ENCODE assay signal across 11 cellular contexts in the genomic region with DNA sequence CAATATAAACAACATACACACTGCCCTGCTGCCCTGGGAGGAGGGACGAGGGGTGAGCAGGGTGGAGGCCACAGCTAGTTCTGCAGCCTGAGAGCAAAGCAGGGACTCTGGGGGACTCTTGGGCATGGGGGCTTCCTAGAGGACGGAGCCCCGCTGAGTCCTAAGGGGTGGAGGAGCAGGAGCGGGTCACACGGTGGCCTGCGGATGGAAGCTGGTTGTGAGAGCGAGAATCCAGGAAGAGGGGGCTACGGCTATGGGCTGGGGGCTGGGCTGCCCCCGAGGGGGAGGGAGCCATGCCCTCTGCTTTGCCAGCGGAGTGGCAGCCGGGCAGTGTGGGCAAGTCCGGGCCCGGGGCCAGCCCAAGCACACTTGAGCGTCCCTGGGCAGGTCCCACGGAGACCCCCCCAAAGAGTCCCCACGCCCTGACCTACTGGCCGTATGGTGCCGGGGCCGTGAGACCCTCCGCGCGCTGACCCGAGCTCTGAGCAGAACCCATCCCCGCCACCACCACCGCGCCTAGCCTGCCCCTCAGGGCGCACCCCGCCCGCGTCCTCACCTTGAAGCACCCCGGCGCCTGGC. TPM values are rescaled to one million over a fixed set of nuclear protein-coding genes. Genes with fewer than 3 reads are reported as not detected.
DNase-seq lines count a peak whose midpoint lies in the region; ATAC-seq and TF ChIP-seq lines count a peak whose summit lies in the region.
"Had no signal": no experiment of that assay in that cellular context is flagged by ENCODE, and none has a peak within 500 bp of the region (broad histone marks: within the 10 kb centered on the region; RNA-seq: fewer than 3 reads in every experiment).

No MANE protein-coding gene starts in this region.

- TF ChIP-seq CTCF in GM23338 (conservative IDR thresholded peaks at IDR 0.05; ENCODE audit: low read depth in 2 of 2) (no peak), left lung (IDR thresholded peaks at IDR 0.05) (no peak), endothelial cell (IDR thresholded peaks at IDR 0.05; ENCODE audit: unreplicated experiment) (no peak)

- H3K9ac ChIP-seq in skeletal muscle satellite cell (ENCODE audit: low read depth, low read length), result no peak overlapping the region

- 0 out of 2 replicates have a peak, but pooled peaks cover 3% of the 10 kb centered on the region for H3F3A ChIP-seq in GM23338 (replicated peaks; ENCODE audit: low read depth)

- H3K9me3 Mint-ChIP-seq in GM23338 (no peaks in the 10 kb centered on the region), endothelial cell (ENCODE audit: unreplicated experiment) (no peaks in the 10 kb centered on the region)
- H3K9me3 Mint-ChIP-seq in central memory CD8-positive, alpha-beta T cell, result no peaks in the 10 kb centered on the region
- H3K9me3 Mint-ChIP-seq in activated naive CD8-positive, alpha-beta T cell treated with anti-CD3 and anti-CD28 coated beads for 36 hours, result no peaks in the 10 kb centered on the region

- peaks cover 20% of the 10 kb centered on the region for H3K4me1 ChIP-seq in GM23338 (ENCODE audit: insufficient read depth)
- H3K4me1 ChIP-seq in left lung, result peaks cover 2 to 19% of the 10 kb centered on the region in 2 donors
- H3K4me1 ChIP-seq in skeletal muscle satellite cell (ENCODE audit: control insufficient read depth, insufficient read depth, low read length), result peaks cover 33% of the 10 kb centered on the region

- H3K27ac ChIP-seq in GM23338 (ENCODE audit: low read depth), result no peak overlapping the region
- H3K27ac ChIP-seq in left lung, result peak overlapping the region; percentile 8 to 39

- peaks cover 32% of the 10 kb centered on the region for H3K27me3 Mint-ChIP-seq in GM23338 (ENCODE audit: insufficient read depth, low read depth, poor library complexity)
- peaks cover 86% of the 10 kb centered on the region for H3K27me3 Mint-ChIP-seq in central memory CD8-positive, alpha-beta T cell
- H3K27me3 Mint-ChIP-seq in endothelial cell (ENCODE audit: unreplicated experiment), result peaks cover 2% of the 10 kb centered on the region
- peaks cover 52% of the 10 kb centered on the region for H3K27me3 Mint-ChIP-seq in activated naive CD8-positive, alpha-beta T cell treated with anti-CD3 and anti-CD28 coated beads for 36 hours

- H3K36me3 ChIP-seq in GM23338 (ENCODE audit: insufficient read depth), result no peaks in the 10 kb centered on the region
- no peaks in the 10 kb centered on the region for H3K36me3 ChIP-seq in left lung
- no peaks in the 10 kb centered on the region for H3K36me3 ChIP-seq in skeletal muscle satellite cell (ENCODE audit: insufficient read depth, low read length)

- H3K27me3 ChIP-seq in GM23338 (ENCODE audit: insufficient read depth), result peaks cover 33% of the 10 kb centered on the region
- H3K27me3 ChIP-seq in left lung, result peaks cover 18 to 61% of the 10 kb centered on the region in 2 donors
- peaks cover 26% of the 10 kb centered on the region for H3K27me3 ChIP-seq in skeletal muscle satellite cell (ENCODE audit: control insufficient read depth, insufficient read depth, low read length)

- peak overlapping the region; percentile 80; the same call in 1 of the 2 replicates for H2AFZ ChIP-seq in GM23338

- no peaks in the 10 kb centered on the region for H4K20me1 ChIP-seq in GM23338 (replicated peaks; ENCODE audit: insufficient read depth)

- ATAC-seq in GM23338 (peak; percentile 5), left lung (no peak)
- ATAC-seq in central memory CD8-positive, alpha-beta T cell (replicated peaks; ENCODE audit: extremely low read depth, poor library complexity, severe bottlenecking), result no peak

- intact Hi-C loops in left lung (cut with DNase I), result no loop called here

- H3K9me3 ChIP-seq in left lung (no peaks in the 10 kb centered on the region), skeletal muscle satellite cell (replicated peaks; ENCODE audit: low read length) (no peaks in the 10 kb centered on the region)

- H3K4me3 Mint-ChIP-seq in GM23338, result peak overlapping the region; percentile 69
- peak overlapping the region; percentile 13 for H3K4me3 Mint-ChIP-seq in central memory CD8-positive, alpha-beta T cell
- no peak overlapping the region for H3K4me3 Mint-ChIP-seq in endothelial cell (ENCODE audit: unreplicated experiment)
- H3K4me3 Mint-ChIP-seq in activated naive CD8-positive, alpha-beta T cell treated with anti-CD3 and anti-CD28 coated beads for 36 hours, result no peak overlapping the region

- peak overlapping the region; percentile 74 for H3K4me3 ChIP-seq in GM23338
- peak overlapping the region; percentile 27 to 34 for H3K4me3 ChIP-seq in left lung
- peak overlapping the region; percentile 58 for H3K4me3 ChIP-seq in skeletal muscle satellite cell (ENCODE audit: low read length)

- H3K36me3 Mint-ChIP-seq in GM23338 (ENCODE audit: low read depth) (no peaks in the 10 kb centered on the region), endothelial cell (ENCODE audit: low read depth, unreplicated experiment) (no peaks in the 10 kb centered on the region)
- H3K36me3 Mint-ChIP-seq in central memory CD8-positive, alpha-beta T cell (ENCODE audit: insufficient read depth), result peaks cover 3% of the 10 kb centered on the region
- no peaks in the 10 kb centered on the region for H3K36me3 Mint-ChIP-seq in activated naive CD8-positive, alpha-beta T cell treated with anti-CD3 and anti-CD28 coated beads for 36 hours

- in situ Hi-C loops in G401 (cut with HindIII; ENCODE audit: low sequenced_read_pairs), result no loop called here

- H3K4me2 ChIP-seq in GM23338, result peak overlapping the region; percentile 90
- H3K4me2 ChIP-seq in skeletal muscle satellite cell (ENCODE audit: low read length), result peak overlapping the region; percentile 81

- H3K79me2 ChIP-seq in GM23338 (replicated peaks; ENCODE audit: insufficient read depth), result no peaks in the 10 kb centered on the region

- H3K27ac Mint-ChIP-seq in GM23338, result no peak overlapping the region
- no peak overlapping the region for H3K27ac Mint-ChIP-seq in central memory CD8-positive, alpha-beta T cell (ENCODE audit: low read depth)
- H3K27ac Mint-ChIP-seq in endothelial cell (ENCODE audit: unreplicated experiment), result no peak overlapping the region
- no peak overlapping the region for H3K27ac Mint-ChIP-seq in activated naive CD8-positive, alpha-beta T cell treated with anti-CD3 and anti-CD28 coated beads for 36 hours

- peaks cover 37% of the 10 kb centered on the region for H3K4me1 Mint-ChIP-seq in GM23338
- H3K4me1 Mint-ChIP-seq in central memory CD8-positive, alpha-beta T cell, result peaks cover 5% of the 10 kb centered on the region
- H3K4me1 Mint-ChIP-seq in endothelial cell (ENCODE audit: unreplicated experiment), result no peaks in the 10 kb centered on the region
- H3K4me1 Mint-ChIP-seq in activated naive CD8-positive, alpha-beta T cell treated with anti-CD3 and anti-CD28 coated beads for 36 hours, result peaks cover 2% of the 10 kb centered on the region

- no peaks in the 10 kb centered on the region for H3K9me2 ChIP-seq in GM23338 (ENCODE audit: insufficient read depth)

- no peak for DNase-seq in GM23338 (ENCODE audit: low spot score)
- no peak for DNase-seq in central memory CD8-positive, alpha-beta T cell (ENCODE audit: low spot score in 2 of 2)
- DNase-seq in left lung, result no peak
- no peak for DNase-seq in G401 (ENCODE audit: low spot score)
- no peak for DNase-seq in endothelial cell (ENCODE audit: low spot score)
- no peak for DNase-seq in activated naive CD8-positive, alpha-beta T cell treated with anti-CD3 and anti-CD28 coated beads for 36 hours
- no peak for DNase-seq in NCI-H146 (lab: John Stamatoyannopoulos, UW)
- DNase-seq: effector CD4-positive, alpha-beta T cell; islet precursor cell; stimulated activated CD4-positive, alpha-beta T cell treated with anti-CD3 and anti-CD28 coated beads, Interleukin-12 subunit alpha, Interleukin-12 subunit beta, amount 100 ng/mL, for 4 hours had no signal

TF ChIP-seq in GM23338, 12 proteins besides CTCF, POLR2A, EP300 and RAD21 (continues in another document):
- TF ChIP-seq, protein P1, sequence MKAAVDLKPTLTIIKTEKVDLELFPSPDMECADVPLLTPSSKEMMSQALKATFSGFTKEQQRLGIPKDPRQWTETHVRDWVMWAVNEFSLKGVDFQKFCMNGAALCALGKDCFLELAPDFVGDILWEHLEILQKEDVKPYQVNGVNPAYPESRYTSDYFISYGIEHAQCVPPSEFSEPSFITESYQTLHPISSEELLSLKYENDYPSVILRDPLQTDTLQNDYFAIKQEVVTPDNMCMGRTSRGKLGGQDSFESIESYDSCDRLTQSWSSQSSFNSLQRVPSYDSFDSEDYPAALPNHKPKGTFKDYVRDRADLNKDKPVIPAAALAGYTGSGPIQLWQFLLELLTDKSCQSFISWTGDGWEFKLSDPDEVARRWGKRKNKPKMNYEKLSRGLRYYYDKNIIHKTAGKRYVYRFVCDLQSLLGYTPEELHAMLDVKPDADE (IDR thresholded peaks at IDR 0.05), result no peak

RNA-seq across cellular contexts. Expression of a gene that starts 0.4 kb away (rescaled TPM):
- 4.0 and 6.0 TPM in 2 replicates for total RNA-seq in GM23338 (2014; rRNA removed; shearing (Covaris generic))
- polyA plus RNA-seq in GM23338 (2016; fragmentation: Nextera tagmentation; extraction: Ambion mirVana), result 2.4 and 2.8 TPM in 2 replicates
- total RNA-seq in left lung (10 to 100 TPM; 15.4 to 16.5 TPM), endothelial cell (ENCODE audit: unreplicated experiment) (0.23 TPM)
- 8.1 and 17.9 TPM in 2 replicates for total RNA-seq in skeletal muscle satellite cell (2012; rRNA removed)
- 1.4 TPM in 1 of 2 replicates, not detected in the other for total RNA-seq in G401 (2014; rRNA removed; shearing (Covaris generic))
- not detected for total RNA-seq in activated naive CD8-positive, alpha-beta T cell treated with anti-CD3 and anti-CD28 coated beads for 36 hours

RNA-seq across cellular contexts. Expression of a gene that starts 18.2 kb away (rescaled TPM):
- not detected in 2 replicates for total RNA-seq in GM23338 (2014; rRNA removed; shearing (Covaris generic))
- 0.30 TPM in 1 of 2 replicates, not detected in the other for polyA plus RNA-seq in GM23338 (2016; fragmentation: Nextera tagmentation; extraction: Ambion mirVana)
- total RNA-seq in left lung (not detected), endothelial cell (ENCODE audit: unreplicated experiment) (not detected)
- not detected in 2 replicates for total RNA-seq in skeletal muscle satellite cell (2012; rRNA removed)
- total RNA-seq in G401 (2014; rRNA removed; shearing (Covaris generic)), result not detected in 2 replicates
- not detected for total RNA-seq in activated naive CD8-positive, alpha-beta T cell treated with anti-CD3 and anti-CD28 coated beads for 36 hours

RNA-seq across cellular contexts. Expression of a gene that starts 31.0 kb away (rescaled TPM):
- total RNA-seq in GM23338 (2014; rRNA removed; shearing (Covaris generic)), result not detected in 2 replicates
- polyA plus RNA-seq in GM23338 (2016; fragmentation: Nextera tagmentation; extraction: Ambion mirVana), result not detected in 2 replicates
- 10 to 100 TPM; 22.8 to 45.8 TPM for total RNA-seq in left lung
- not detected in 2 replicates for total RNA-seq in skeletal muscle satellite cell (2012; rRNA removed)
- total RNA-seq in G401 (2014; rRNA removed; shearing (Covaris generic)), result not detected in 2 replicates
- not detected for total RNA-seq in endothelial cell (ENCODE audit: unreplicated experiment)
- not detected for total RNA-seq in activated naive CD8-positive, alpha-beta T cell treated with anti-CD3 and anti-CD28 coated beads for 36 hours

RNA-seq across cellular contexts. Expression of a gene that starts 51.0 kb away (rescaled TPM):
- total RNA-seq in GM23338 (2014; rRNA removed; shearing (Covaris generic)), result 6.4 and 6.5 TPM in 2 replicates
- 2.8 and 3.3 TPM in 2 replicates for polyA plus RNA-seq in GM23338 (2016; fragmentation: Nextera tagmentation; extraction: Ambion mirVana)
- total RNA-seq in left lung, result 10 to 100 TPM; 14.6 to 22.1 TPM
- total RNA-seq in skeletal muscle satellite cell (2012; rRNA removed), result 0.22 TPM in 1 of 2 replicates, not detected in the other
- not detected in 2 replicates for total RNA-seq in G401 (2014; rRNA removed; shearing (Covaris generic))
- total RNA-seq in endothelial cell (ENCODE audit: unreplicated experiment), result 12.7 TPM
- not detected for total RNA-seq in activated naive CD8-positive, alpha-beta T cell treated with anti-CD3 and anti-CD28 coated beads for 36 hours

Comparison
In these comparisons a context has a peak if more than half of its experiments do, and no peak if none do; other contexts are left out.
1. H3K4me3 Mint-ChIP-seq: peak in GM23338 (single experiment) and central memory CD8-positive, alpha-beta T cell (single experiment); none in endothelial cell (single experiment) and activated naive CD8-positive, alpha-beta T cell treated with anti-CD3 and anti-CD28 coated beads for 36 hours (single experiment).
2. RNA of a gene that starts 31.0 kb away (total RNA-seq): 22.8 to 45.8 TPM in left lung; not detected in endothelial cell (single experiment), not detected in GM23338, not detected in G401 and not detected in activated naive CD8-positive, alpha-beta T cell treated with anti-CD3 and anti-CD28 coated beads for 36 hours; every median in the first group is over 10 times any median in the second.
3. Peak in every context shown above with its lines, with median percentiles within 50 percentile points of each other: H3K4me3 ChIP-seq.